Comparison of ENCODE assay signal across 9 cellular contexts in genomic region chr1:2556277-2557145, GRCh38. TPM values are rescaled to one million over a fixed set of nuclear protein-coding genes. Genes with fewer than 3 reads are reported as not detected.
DNase-seq lines count a peak whose midpoint lies in the region; ATAC-seq, FAIRE-seq and TF ChIP-seq lines count a peak whose summit lies in the region.
"Had no signal": no experiment of that assay in that cellular context is flagged by ENCODE, and none has a peak within 500 bp of the region (broad histone marks: within the 10 kb centered on the region; RNA-seq: fewer than 3 reads in every experiment).

TSS of gene TNFRSF14 (plus strand) at chr1:2556371. CDS start at chr1:2556665, 294 bp downstream.

- H3K9me3 ChIP-seq in NT2/D1 (ENCODE audit: insufficient read depth, low read length) (no peaks in the 10 kb centered on the region), psoas muscle (no peaks in the 10 kb centered on the region)

- H3K4me3 ChIP-seq in NT2/D1 (ENCODE audit: insufficient read length, low read depth) = no peak within 1 kb of the TSS
- H3K4me3 ChIP-seq in fibroblast of the aortic adventitia (ENCODE audit: low read depth, low read length) = peak within 1 kb of the TSS; percentile 69
- H3K4me3 ChIP-seq in psoas muscle = peak within 1 kb of the TSS; percentile 76

- peak; percentile 33 for TF ChIP-seq CTCF in fibroblast of the aortic adventitia (IDR thresholded peaks at IDR 0.05; ENCODE audit: insufficient read depth, low read length)
- no peak for TF ChIP-seq CTCF in psoas muscle (IDR thresholded peaks at IDR 0.05)

- peak; percentile 65 to 69 for ATAC-seq in activated T-cell treated with anti-CD3 and anti-CD28 coated beads, Interleukin-2, amount 50 U/mL, for 72 hours (replicated peaks in 1 of 2)
- peak; percentile 25 to 65 (median 44) for ATAC-seq in psoas muscle
- no peak for ATAC-seq in GM18519 (IDR thresholded peaks at IDR 0.05; ENCODE audit: low FRiP score, unreplicated experiment)

- intact Hi-C loops in psoas muscle (cut with DNase I) = no loop called here

- TF ChIP-seq POLR2A in H54 (IDR thresholded peaks at IDR 0.05; ENCODE audit: low read depth, low read length) = peak; percentile 5; the same call in 1 of the 2 replicates

- H3K27ac Mint-ChIP-seq in activated T-cell treated with anti-CD3 and anti-CD28 coated beads, Interleukin-2, amount 50 U/mL, for 72 hours = peak within 1 kb of the TSS; percentile 92

- no peak for FAIRE-seq in H54 (lab: Jason Lieb, UNC)
- FAIRE-seq: islet of Langerhans had no signal

- no peaks in the 10 kb centered on the region for H3K9me3 Mint-ChIP-seq in activated T-cell treated with anti-CD3 and anti-CD28 coated beads, Interleukin-2, amount 50 U/mL, for 72 hours

- peaks cover 9 to 12% of the 10 kb centered on the region in 2 donors for H3K36me3 Mint-ChIP-seq in activated T-cell treated with anti-CD3 and anti-CD28 coated beads, Interleukin-2, amount 50 U/mL, for 72 hours (ENCODE audit: insufficient read depth in 2 of 2)

- H3K4me1 ChIP-seq in NT2/D1 (ENCODE audit: insufficient read depth, insufficient read length) = peaks cover 2% of the 10 kb centered on the region
- no peaks in the 10 kb centered on the region for H3K4me1 ChIP-seq in psoas muscle

- 5 to 11% (median 5%) methylated on average over 29 to 34 of the region's 34 CpGs for WGBS in psoas muscle, 3 donors

- peak; percentile 55 for DNase-seq in ELR (ENCODE audit: low read depth)
- no peak for DNase-seq in H54 (ENCODE audit: insufficient read length, low spot score)
- DNase-seq in NT2/D1 (ENCODE audit: low read depth, low spot score) = no peak
- DNase-seq in activated T-cell treated with anti-CD3 and anti-CD28 coated beads, Interleukin-2, amount 50 U/mL, for 72 hours = peak; percentile 72 to 78
- DNase-seq in fibroblast of the aortic adventitia (ENCODE audit: low read depth) = peak; percentile 54
- DNase-seq in psoas muscle = peak; percentile 46 to 67
- DNase-seq in NCI-H446 treated with DMSO at 0.1 percent for 48 hours (lab: John Stamatoyannopoulos, UW) = no peak

- no peaks in the 10 kb centered on the region for H3K36me3 ChIP-seq in NT2/D1 (ENCODE audit: insufficient read depth, insufficient read length, low read length)
- no peaks in the 10 kb centered on the region for H3K36me3 ChIP-seq in psoas muscle (ENCODE audit: insufficient read depth in 1 of 2, low read depth in 1 of 2)

- H3K4me1 Mint-ChIP-seq in activated T-cell treated with anti-CD3 and anti-CD28 coated beads, Interleukin-2, amount 50 U/mL, for 72 hours (ENCODE audit: low read depth) = peaks cover 42% of the 10 kb centered on the region

- H3K4me3 Mint-ChIP-seq in activated T-cell treated with anti-CD3 and anti-CD28 coated beads, Interleukin-2, amount 50 U/mL, for 72 hours = peak within 1 kb of the TSS; percentile 99

- peak within 1 kb of the TSS; percentile 74 for H3K27ac ChIP-seq in psoas muscle

- H3K27me3 Mint-ChIP-seq in activated T-cell treated with anti-CD3 and anti-CD28 coated beads, Interleukin-2, amount 50 U/mL, for 72 hours (ENCODE audit: low read depth) = no peaks in the 10 kb centered on the region

- H3K27me3 ChIP-seq in NT2/D1 (ENCODE audit: insufficient read depth, insufficient read length) = no peaks in the 10 kb centered on the region
- peaks cover 0 to 7% (median 3%) of the 10 kb centered on the region in 3 donors for H3K27me3 ChIP-seq in psoas muscle (ENCODE audit: insufficient read depth in 3 of 3, low read length in 2 of 3)

- peak within 1 kb of the TSS; percentile 61 for H3K9ac ChIP-seq in NT2/D1 (ENCODE audit: insufficient read length, low read depth)

RNA-seq across cellular contexts. Expression of gene TNFRSF14, which starts in this region (rescaled TPM):
- 100 to 1,000 TPM; 141 to 175 TPM for total RNA-seq in activated T-cell treated with anti-CD3 and anti-CD28 coated beads, Interleukin-2, amount 50 U/mL, for 72 hours
- 12.0 and 32.2 TPM in 2 replicates for total RNA-seq in fibroblast of the aortic adventitia (ENCODE audit: low replicate concordance)
- 10 to 100 TPM in 2 of 4 donors, 1 to 10 TPM in 2; 6.2 to 10.6 (median 8.9) TPM for total RNA-seq in psoas muscle
- 10 to 100 TPM in 1 of 3 donors, 1 to 10 TPM in 2; 6.6 to 10.8 (median 8.2) TPM for polyA plus RNA-seq in psoas muscle

Comparison
In these comparisons a context has a peak if more than half of its experiments do, and no peak if none do; other contexts are left out.
1. DNase-seq: peak in ELR (single experiment), activated T-cell treated with anti-CD3 and anti-CD28 coated beads, Interleukin-2, amount 50 U/mL, for 72 hours (2 of 2), fibroblast of the aortic adventitia (single experiment) and psoas muscle (2 of 2); none in H54 (single experiment), NT2/D1 (single experiment) and NCI-H446 treated with DMSO at 0.1 percent for 48 hours (single experiment).